ENCODE assay signal across 33 cellular contexts in the genomic region with DNA sequence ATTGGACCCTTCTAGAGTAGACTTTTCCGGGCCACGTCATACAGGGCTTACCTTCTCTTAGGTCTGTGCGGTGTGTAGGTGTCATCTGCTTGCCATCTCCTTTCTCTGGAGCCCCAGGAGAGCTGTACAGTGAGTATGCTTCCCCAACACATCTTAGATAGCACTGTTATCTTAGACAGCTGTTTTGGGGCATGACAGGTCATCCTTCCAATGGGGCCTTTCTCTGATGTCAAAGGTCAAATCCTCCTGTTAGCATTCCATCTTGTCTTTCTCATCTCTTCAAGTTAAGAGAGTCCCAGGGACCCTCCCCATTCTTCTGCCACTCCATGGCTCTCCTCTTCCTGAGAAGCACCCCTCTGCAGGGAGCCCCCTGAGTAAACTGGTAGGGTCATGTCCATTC.
"Had no signal": no experiment of that assay in that cellular context is flagged by ENCODE, and none has a peak within 500 bp of the region (broad histone marks: within the 10 kb centered on the region; RNA-seq: fewer than 3 reads in every experiment).

No MANE protein-coding gene starts in this region.

- H3K27ac ChIP-seq: adrenal gland, body of pancreas, brain microvascular endothelial cell, breast epithelium, VCaP had no signal

- H3K4me3 ChIP-seq: adrenal gland, body of pancreas, breast epithelium had no signal

- FAIRE-seq: astrocyte, TTC549 had no signal

- ATAC-seq: activated CD8-positive, alpha-beta T cell treated with anti-CD3 and anti-CD28 coated beads for 36 hours; activated naive CD4-positive, alpha-beta T cell treated with anti-CD3 and anti-CD28 coated beads, Interleukin-2, amount 50 U/mL, for 72 hours; activated T-cell treated with anti-CD3 and anti-CD28 coated beads, Interleukin-2, amount 50 U/mL, for 4 hours; activated T-cell treated with anti-CD3 and anti-CD28 coated beads, Interleukin-2, amount 50 U/mL, for 72 hours; activated T-helper 17 cell treated with anti-CD3 and anti-CD28 coated beads, Interleukin-2, amount 50 U/mL, for 72 hours; body of pancreas had no signal

- H3K9me3 ChIP-seq: adrenal gland, body of pancreas, breast epithelium had no signal

- H3K4me1 ChIP-seq: adrenal gland, body of pancreas, breast epithelium had no signal

- H3K27me3 ChIP-seq: body of pancreas, brain microvascular endothelial cell had no signal

- DNase-seq: activated B cell treated with CpG ODN at 0.5 μM for 24 hours; activated CD4-positive, alpha-beta memory T cell treated with anti-CD3 and anti-CD28 coated beads for 36 hours; activated CD4-positive, alpha-beta T cell treated with anti-CD3 and anti-CD28 coated beads for 4 hours; activated CD4-positive, alpha-beta T cell treated with anti-CD3 and anti-CD28 coated beads, Interleukin-2, amount 10 ng/mL, durations not matched to agents 24 days and 14 days; activated CD4-positive, alpha-beta T cell treated with anti-CD3 and anti-CD28 coated beads, Interleukin-2, amount 50 U/mL, for 1 hour; activated CD4-positive, alpha-beta T cell treated with anti-CD3 and anti-CD28 coated beads, Interleukin-2, amount 50 U/mL, for 4 hours; activated CD4-positive, CD25-positive, alpha-beta regulatory T cell treated with anti-CD3 and anti-CD28 coated beads, Interleukin-2, amount 50 U/mL, for 72 hours; activated CD8-positive, alpha-beta memory T cell treated with anti-CD3 and anti-CD28 coated beads, Interleukin-2, amount 50 U/mL, for 4 hours; activated CD8-positive, alpha-beta T cell treated with anti-CD3 and anti-CD28 coated beads for 36 hours; activated effector memory CD4-positive, alpha-beta T cell treated with anti-CD3 and anti-CD28 coated beads, Interleukin-2, amount 50 U/mL, for 16 hours; activated gamma-delta T cell treated with Interleukin-2 at 50 U/mL for 16 hours; activated naive CD4-positive, alpha-beta T cell; activated naive CD4-positive, alpha-beta T cell treated with anti-CD3 and anti-CD28 coated beads for 36 hours; activated naive CD4-positive, alpha-beta T cell treated with anti-CD3 and anti-CD28 coated beads, Interleukin-2, amount 50 U/mL, for 16 hours; activated naive CD8-positive, alpha-beta T cell treated with anti-CD3 and anti-CD28 coated beads for 36 hours; activated T-cell treated with anti-CD3 and anti-CD28 coated beads for 4 hours; activated T-cell treated with anti-CD3 and anti-CD28 coated beads, Interleukin-2, amount 50 U/mL, for 1 hour; activated T-cell treated with anti-CD3 and anti-CD28 coated beads, Interleukin-2, amount 50 U/mL, for 4 hours; activated T-cell treated with anti-CD3 and anti-CD28 coated beads, Interleukin-2, amount 50 U/mL, for 72 hours; adrenal gland; amniotic stem cell; aorta; body of pancreas; brain microvascular endothelial cell; central memory CD4-positive, alpha-beta T cell; T-helper 2 cell; T-helper 9 cell had no signal

- H3K36me3 ChIP-seq: adrenal gland, brain microvascular endothelial cell, breast epithelium had no signal
